ENCODE assay signal across 8 cellular contexts in genomic region chr13:43787998-43788397, GRCh38. TPM values are rescaled to one million over a fixed set of nuclear protein-coding genes. Genes with fewer than 3 reads are reported as not detected.
DNase-seq lines count a peak whose midpoint lies in the region; ATAC-seq, FAIRE-seq and TF ChIP-seq lines count a peak whose summit lies in the region.

No MANE protein-coding gene starts in this region.

- no peaks in the 10 kb centered on the region for H3K27me3 ChIP-seq in MG63
- peaks cover 0 to 53% (median 21%) of the 10 kb centered on the region in 7 donors for H3K27me3 ChIP-seq in spleen (replicated peaks in 1 of 7)

- TF ChIP-seq CTCF in MCF 10A (IDR thresholded peaks at IDR 0.05; ENCODE audit: unreplicated experiment) (peak; percentile 33), spleen (IDR thresholded peaks at IDR 0.05 in 8 of 11, conservative IDR thresholded peaks at IDR 0.05 in 3 of 11) (no peak)

- H3K4me3 Mint-ChIP-seq in MCF 10A (ENCODE audit: unreplicated experiment): peak overlapping the region; percentile 80
- H3K4me3 Mint-ChIP-seq in naive thymus-derived CD8-positive, alpha-beta T cell: peak overlapping the region; percentile 60 to 81 (median 71)

- no peak for FAIRE-seq in GM12892 (lab: Jason Lieb, UNC)

- H3K27ac ChIP-seq in spleen: no peak overlapping the region

- WGBS in spleen, 5 donors: 59 to 89% (median 76%) methylated on average over 2 of the region's 2 CpGs

- H3K9me3 ChIP-seq in MG63 (no peaks in the 10 kb centered on the region), spleen (no peaks in the 10 kb centered on the region)

- DNase-seq in EL: peak; percentile 52
- no peak for DNase-seq in MG63
- peak; percentile 52 for DNase-seq in MCF 10A (ENCODE audit: unreplicated experiment)
- no peak for DNase-seq in naive thymus-derived CD8-positive, alpha-beta T cell
- no peak for DNase-seq in spleen
- no peak for DNase-seq in NCI-H510A treated with DMSO at 0.1 percent for 48 hours (lab: John Stamatoyannopoulos, UW)
- no peak for DNase-seq in GM12892 (ENCODE audit: insufficient read length)

- TF ChIP-seq POLR2A in spleen (IDR thresholded peaks at IDR 0.05): no peak
- TF ChIP-seq POLR2A in GM12892 (IDR thresholded peaks at IDR 0.05; ENCODE audit: low read depth, low read length): no peak

- H3K4me1 ChIP-seq in spleen: peaks cover 18 to 34% (median 27%) of the 10 kb centered on the region in 6 donors

- H3K9me3 Mint-ChIP-seq in MCF 10A (ENCODE audit: unreplicated experiment): no peaks in the 10 kb centered on the region
- H3K9me3 Mint-ChIP-seq in naive thymus-derived CD8-positive, alpha-beta T cell: no peaks in the 10 kb centered on the region

- BruUV-seq in MCF 10A (replicated peaks; lab: Mats Ljungman, UMichigan): no TSS peak

- CTCF ChIA-PET in MCF 10A (lab: Yijun Ruan, JAX): interaction anchor here (0.6 to 2.6 kb wide), 4 partner anchors 16 to 704 kb away, joined by 3 to 18 read pairs (median 4); no protein-coding TSS in a partner anchor

- no peaks in the 10 kb centered on the region for H3K27me3 Mint-ChIP-seq in MCF 10A (ENCODE audit: insufficient read depth, unreplicated experiment)
- peaks cover 29 to 56% (median 41%) of the 10 kb centered on the region in 5 donors for H3K27me3 Mint-ChIP-seq in naive thymus-derived CD8-positive, alpha-beta T cell

- H3K27ac Mint-ChIP-seq in MCF 10A (ENCODE audit: low read depth, unreplicated experiment): no peak overlapping the region
- H3K27ac Mint-ChIP-seq in naive thymus-derived CD8-positive, alpha-beta T cell: no peak overlapping the region

- POLR2A ChIA-PET in MCF 10A (lab: Yijun Ruan, JAX): no interaction called here
- POLR2A ChIA-PET in naive thymus-derived CD8-positive, alpha-beta T cell (lab: Charles Lee): no interaction called here

- H3K4me1 Mint-ChIP-seq in MCF 10A (ENCODE audit: insufficient read depth, unreplicated experiment): peaks cover 17% of the 10 kb centered on the region
- H3K4me1 Mint-ChIP-seq in naive thymus-derived CD8-positive, alpha-beta T cell: peaks cover 0 to 20% (median 8%) of the 10 kb centered on the region in 4 donors

- H3K36me3 Mint-ChIP-seq in MCF 10A (ENCODE audit: insufficient read depth, unreplicated experiment): no peaks in the 10 kb centered on the region
- H3K36me3 Mint-ChIP-seq in naive thymus-derived CD8-positive, alpha-beta T cell: no peaks in the 10 kb centered on the region

- H3K4me3 ChIP-seq in MG63 (peak overlapping the region; percentile 62; the same call in 1 of the 2 replicates), spleen (no peak overlapping the region)

- no peak for ATAC-seq in naive thymus-derived CD8-positive, alpha-beta T cell
- ATAC-seq in HG03469 (IDR thresholded peaks at IDR 0.05; ENCODE audit: unreplicated experiment): no peak

- H3K36me3 ChIP-seq in MG63 (no peaks in the 10 kb centered on the region), spleen (no peaks in the 10 kb centered on the region)

- intact Hi-C loops in MCF 10A (cut with micrococcal nuclease): loop anchor here (1.0 to 5.0 kb wide), 6 partner anchors 485 to 1191 kb away; no protein-coding TSS in a partner anchor
- intact Hi-C loops in spleen (cut with DNase I; ENCODE audit: low total_unique reads): no loop called here

RNA-seq across cellular contexts. Expression of gene ENOX1, which starts 1.2 kb away (rescaled TPM):
- 1.5 and 2.4 TPM in 2 replicates for total RNA-seq in MG63 (2014; rRNA removed; shearing (Covaris generic); ENCODE audit: low replicate concordance)
- total RNA-seq in MCF 10A (2022): 1.5 and 1.8 TPM in 2 replicates
- not detected for total RNA-seq in naive thymus-derived CD8-positive, alpha-beta T cell
- polyA plus RNA-seq in naive thymus-derived CD8-positive, alpha-beta T cell: not detected
- total RNA-seq in spleen: 1 to 10 TPM in 1 of 7 donors, under 1 TPM in 5, not detected in 1; 0.42 to 1.3 (median 0.52) TPM
- under 1 TPM; 0.42 to 0.65 (median 0.63) TPM for polyA plus RNA-seq in spleen
- polyA plus RNA-seq in GM12892 (2012; ENCODE audit: missing spikeins): 0.19 TPM

Comparison
In these comparisons a context has a peak if more than half of its experiments do, and no peak if none do; other contexts are left out.
1. DNase-seq: peak in EL (single experiment) and MCF 10A (single experiment); none in MG63 (single experiment), naive thymus-derived CD8-positive, alpha-beta T cell (0 of 10), spleen (single experiment), NCI-H510A treated with DMSO at 0.1 percent for 48 hours (single experiment) and GM12892 (single experiment).